21 cellular contexts compared by ENCODE assay signal in genomic region chr10:58712982-58713381, GRCh38.
DNase-seq lines count a peak whose midpoint lies in the region; ATAC-seq and TF ChIP-seq lines count a peak whose summit lies in the region.
"Had no signal": no experiment of that assay in that cellular context is flagged by ENCODE, and none has a peak within 500 bp of the region (broad histone marks: within the 10 kb centered on the region; RNA-seq: fewer than 3 reads in every experiment).

No MANE protein-coding gene starts in this region.

- no peaks in the 10 kb centered on the region; a peak in 1 of 4 replicates for H3K4me1 ChIP-seq in SK-N-SH (ENCODE audit: control insufficient read depth in 1 of 2, insufficient read depth in 2 of 2, low read depth in 1 of 2, low read length in 1 of 2)
- no peaks in the 10 kb centered on the region for H3K4me1 ChIP-seq in foreskin keratinocyte
- H3K4me1 ChIP-seq: lower lobe of right lung, transverse colon had no signal

- CTCF ChIA-PET in SK-N-SH (lab: Yijun Ruan, JAX): interaction anchor here (1.5 kb wide), 1 partner anchor 182 kb away, joined by 3 read pairs; no protein-coding TSS in a partner anchor

- ATAC-seq in foreskin keratinocyte: no peak
- ATAC-seq: activated naive CD8-positive, alpha-beta T cell treated with anti-CD3 and anti-CD28 coated beads, Interleukin-2, amount 50 U/mL, for 24 hours; activated T-cell treated with anti-CD3 and anti-CD28 coated beads, Interleukin-2, amount 50 U/mL, for 72 hours; esophagus mucosa; lower lobe of right lung had no signal

- H3K27me3 ChIP-seq in SK-N-SH (ENCODE audit: insufficient read depth) (no peaks in the 10 kb centered on the region), foreskin keratinocyte (no peaks in the 10 kb centered on the region)
- H3K27me3 ChIP-seq: sigmoid colon, transverse colon had no signal

- TF ChIP-seq EP300 in SK-N-SH (IDR thresholded peaks at IDR 0.05; ENCODE audit: borderline replicate concordance in 1 of 2, low read depth in 1 of 2, low read length in 1 of 2): no peak

- no peaks in the 10 kb centered on the region for H3K79me2 ChIP-seq in SK-N-SH (ENCODE audit: insufficient read depth)

- peaks cover 3% of the 10 kb centered on the region for H3F3A ChIP-seq in SK-N-SH (replicated peaks; ENCODE audit: insufficient read depth)

- POLR2A ChIA-PET in SK-N-SH (lab: Yijun Ruan, JAX): no interaction called here

- no peaks in the 10 kb centered on the region for H3K27me3 Mint-ChIP-seq in type B pancreatic cell
- H3K27me3 Mint-ChIP-seq: activated CD4-positive, alpha-beta T cell treated with anti-CD3 and anti-CD28 coated beads, Interleukin-2, amount 10 ng/mL, durations not matched to agents 7 days and 5 days; activated naive CD8-positive, alpha-beta T cell treated with anti-CD3 and anti-CD28 coated beads, Interleukin-2, amount 50 U/mL, for 24 hours had no signal

- H2AFZ ChIP-seq in SK-N-SH (ENCODE audit: low read depth): no peak overlapping the region

- H3K9me3 Mint-ChIP-seq in type B pancreatic cell: no peaks in the 10 kb centered on the region
- H3K9me3 Mint-ChIP-seq: activated CD4-positive, alpha-beta T cell treated with anti-CD3 and anti-CD28 coated beads, Interleukin-2, amount 10 ng/mL, durations not matched to agents 7 days and 5 days; activated naive CD8-positive, alpha-beta T cell treated with anti-CD3 and anti-CD28 coated beads, Interleukin-2, amount 50 U/mL, for 24 hours; activated T-cell treated with anti-CD3 and anti-CD28 coated beads, Interleukin-2, amount 50 U/mL, for 72 hours had no signal

- no peaks in the 10 kb centered on the region for H3K9me3 ChIP-seq in SK-N-SH
- H3K9me3 ChIP-seq: lower lobe of right lung, sigmoid colon, transverse colon had no signal

- H3K9ac ChIP-seq in SK-N-SH: no peak overlapping the region

- no peak overlapping the region for H3K4me2 ChIP-seq in SK-N-SH

- H3K27ac Mint-ChIP-seq in type B pancreatic cell: no peak overlapping the region
- H3K27ac Mint-ChIP-seq: activated CD4-positive, alpha-beta T cell treated with anti-CD3 and anti-CD28 coated beads, Interleukin-2, amount 10 ng/mL, durations not matched to agents 7 days and 5 days; activated naive CD8-positive, alpha-beta T cell treated with anti-CD3 and anti-CD28 coated beads, Interleukin-2, amount 50 U/mL, for 24 hours; activated T-cell treated with anti-CD3 and anti-CD28 coated beads, Interleukin-2, amount 50 U/mL, for 72 hours had no signal

- H3K4me3 ChIP-seq in SK-N-SH (ENCODE audit: low read depth in 2 of 2, low read length in 1 of 2): no peak overlapping the region
- H3K4me3 ChIP-seq: lower lobe of right lung, sigmoid colon, transverse colon had no signal

- TF ChIP-seq RAD21 in SK-N-SH (IDR thresholded peaks at IDR 0.05; ENCODE audit: low read length): peak; percentile 21; the same call in 1 of the 2 replicates

- DNase-seq in SIG-M5 treated with dmso at 0.1 percent for 504 hours (lab: John Stamatoyannopoulos, UW; ENCODE audit: unreplicated experiment) (peak; percentile 1), SIG-M5 (lab: John Stamatoyannopoulos, UW) (no peak), SK-N-SH (no peak), foreskin keratinocyte (no peak), type B pancreatic cell (ENCODE audit: extremely low spot score, unreplicated experiment) (no peak), NCI-H526 treated with DMSO at 0.1 percent for 48 hours (lab: John Stamatoyannopoulos, UW) (no peak), inferior parietal cortex (ENCODE audit: extremely low spot score) (no peak), SW 1271 (lab: John Stamatoyannopoulos, UW) (no peak)
- DNase-seq: activated CD4-positive, alpha-beta T cell treated with anti-CD3 and anti-CD28 coated beads, Interleukin-2, amount 10 ng/mL, durations not matched to agents 7 days and 5 days; activated naive CD8-positive, alpha-beta T cell treated with anti-CD3 and anti-CD28 coated beads, Interleukin-2, amount 50 U/mL, for 24 hours; activated T-cell treated with anti-CD3 and anti-CD28 coated beads, Interleukin-2, amount 50 U/mL, for 72 hours; cortex of kidney; lower lobe of right lung; NCI-H187; NCI-H524; RPMI8226; sigmoid colon; stimulated activated CD4-positive, alpha-beta T cell treated with anti-CD3 and anti-CD28 coated beads, Interleukin-4, amount 100 ng/mL, for 24 hours; T-helper 9 cell; transverse colon had no signal

- H3K36me3 Mint-ChIP-seq in type B pancreatic cell: no peaks in the 10 kb centered on the region

- H4K20me1 ChIP-seq in SK-N-SH (ENCODE audit: insufficient read depth): no peaks in the 10 kb centered on the region

- no peaks in the 10 kb centered on the region for H3K4me1 Mint-ChIP-seq in type B pancreatic cell (ENCODE audit: unreplicated experiment)
- H3K4me1 Mint-ChIP-seq: activated CD4-positive, alpha-beta T cell treated with anti-CD3 and anti-CD28 coated beads, Interleukin-2, amount 10 ng/mL, durations not matched to agents 7 days and 5 days; activated naive CD8-positive, alpha-beta T cell treated with anti-CD3 and anti-CD28 coated beads, Interleukin-2, amount 50 U/mL, for 24 hours had no signal

- H3K9me2 ChIP-seq in SK-N-SH: no peaks in the 10 kb centered on the region

- H3K36me3 ChIP-seq in SK-N-SH (replicated peaks in 1 of 2; ENCODE audit: control insufficient read depth in 1 of 2, insufficient read depth in 2 of 2, low read length in 1 of 2): no peaks in the 10 kb centered on the region
- H3K36me3 ChIP-seq: lower lobe of right lung, sigmoid colon, transverse colon had no signal

- H3K27ac ChIP-seq in SK-N-SH (ENCODE audit: low read depth in 2 of 2, low read length in 1 of 2) (no peak overlapping the region), foreskin keratinocyte (no peak overlapping the region)
- H3K27ac ChIP-seq: lower lobe of right lung, sigmoid colon, transverse colon had no signal

- TF ChIP-seq CTCF in SK-N-SH (IDR thresholded peaks at IDR 0.05) (peak; percentile 24; the same call in 1 of the 2 replicates), foreskin keratinocyte (conservative IDR thresholded peaks at IDR 0.05) (peak; percentile 34), type B pancreatic cell (conservative IDR thresholded peaks at IDR 0.05) (peak; percentile 53)

- no peak overlapping the region for H3K4me3 Mint-ChIP-seq in type B pancreatic cell
- H3K4me3 Mint-ChIP-seq: activated CD4-positive, alpha-beta T cell treated with anti-CD3 and anti-CD28 coated beads, Interleukin-2, amount 10 ng/mL, durations not matched to agents 7 days and 5 days; activated naive CD8-positive, alpha-beta T cell treated with anti-CD3 and anti-CD28 coated beads, Interleukin-2, amount 50 U/mL, for 24 hours; activated T-cell treated with anti-CD3 and anti-CD28 coated beads, Interleukin-2, amount 50 U/mL, for 72 hours had no signal

- 88% methylated on average over 1 of the region's 1 CpG for WGBS in SK-N-SH (ENCODE audit: low lambda C conversion rate)

TF ChIP-seq in SK-N-SH, 30 proteins besides CTCF, POLR2A, EP300 and RAD21:
- TF ChIP-seq POLR2AphosphoS5 (IDR thresholded peaks at IDR 0.05; ENCODE audit: low read depth, low read length): no peak
- no peak for TF ChIP-seq NRF1 (IDR thresholded peaks at IDR 0.05; ENCODE audit: low read depth, low read length)
- peak; percentile 32 for TF ChIP-seq SMC3 (IDR thresholded peaks at IDR 0.05; ENCODE audit: low read depth, low read length)
